ENCODE assay signal across 1 cellular context in genomic region chr9:35538361-35539234, GRCh38.
TF ChIP-seq lines count a peak whose summit lies in the region.

No MANE protein-coding gene starts in this region.

TF ChIP-seq in IMR-90, 13 proteins besides CTCF, POLR2A, EP300 and RAD21 (continued from another document):
- TF ChIP-seq ELK1 (IDR thresholded peaks at IDR 0.05; ENCODE audit: borderline replicate concordance, low read depth, low read length) = no peak
- peak; percentile 31; the same call in 1 of the 2 replicates for TF ChIP-seq BHLHE40 (IDR thresholded peaks at IDR 0.05; ENCODE audit: low read depth, low read length)
- TF ChIP-seq USF2 (IDR thresholded peaks at IDR 0.05; ENCODE audit: low read depth, low read length) = no peak
- peak; percentile 69; the same call in 1 of the 2 replicates for TF ChIP-seq MAZ (IDR thresholded peaks at IDR 0.05; ENCODE audit: borderline replicate concordance, low read depth, low read length)
- TF ChIP-seq SMC3 (IDR thresholded peaks at IDR 0.05; ENCODE audit: low read depth, low read length) = no peak
- no peak for TF ChIP-seq CHD1 (IDR thresholded peaks at IDR 0.05; ENCODE audit: low read depth, low read length)
- peak; percentile 89 for TF ChIP-seq CEBPB (IDR thresholded peaks at IDR 0.05; ENCODE audit: low read depth, low read length)
